ENCODE assay signal across 17 cellular contexts in genomic region chr18:34990571-34990970, GRCh38. TPM values are rescaled to one million over a fixed set of nuclear protein-coding genes. Genes with fewer than 3 reads are reported as not detected.
DNase-seq lines count a peak whose midpoint lies in the region; ATAC-seq and TF ChIP-seq lines count a peak whose summit lies in the region.
"Had no signal": no experiment of that assay in that cellular context is flagged by ENCODE, and none has a peak within 500 bp of the region (broad histone marks: within the 10 kb centered on the region; RNA-seq: fewer than 3 reads in every experiment).

No MANE protein-coding gene starts in this region.

- no peak for TF ChIP-seq POLR2A in gastrocnemius medialis (IDR thresholded peaks at IDR 0.05)
- TF ChIP-seq POLR2A in GM18505 (IDR thresholded peaks at IDR 0.05; ENCODE audit: borderline replicate concordance, extremely low read depth, insufficient read depth, insufficient read length): no peak

- no peaks in the 10 kb centered on the region for H3K9me2 ChIP-seq in GM23248 (ENCODE audit: insufficient read depth)

- H3K36me3 ChIP-seq in GM23248 (ENCODE audit: low read depth) (no peaks in the 10 kb centered on the region), gastrocnemius medialis (peaks cover 0 to 3% of the 10 kb centered on the region in 2 donors)

- H2AFZ ChIP-seq in GM23248: no peak overlapping the region
- H2AFZ ChIP-seq: parathyroid adenoma had no signal

- no peak overlapping the region for H3K9ac ChIP-seq in GM23248
- H3K9ac ChIP-seq: parathyroid adenoma had no signal

- 33 to 44% methylated on average over 4 of the region's 4 CpGs for WGBS in GM23248 (ENCODE audit: low coverage in 1 of 2, low lambda C conversion rate in 2 of 2, missing lambda C conversion rate in 2 of 2), 2 experiments

- no peak overlapping the region for H3K27ac ChIP-seq in GM23248
- peak overlapping the region; percentile 70 to 81 (median 80) for H3K27ac ChIP-seq in gastrocnemius medialis
- H3K27ac ChIP-seq: parathyroid adenoma, testis had no signal

- no peaks in the 10 kb centered on the region for H4K20me1 ChIP-seq in GM23248 (ENCODE audit: insufficient read depth)

- ATAC-seq in gastrocnemius medialis: peak; percentile 93 to 95
- no peak for ATAC-seq in GM18505 (IDR thresholded peaks at IDR 0.05; ENCODE audit: unreplicated experiment)
- ATAC-seq: activated CD4-positive, CD25-positive, alpha-beta regulatory T cell treated with anti-CD3 and anti-CD28 coated beads, Interleukin-2, amount 50 U/mL, for 24 hours had no signal

- H3K4me2 ChIP-seq in GM23248 (ENCODE audit: unreplicated experiment): no peak overlapping the region

- no peaks in the 10 kb centered on the region for H3K79me2 ChIP-seq in GM23248 (ENCODE audit: insufficient read depth)
- H3K79me2 ChIP-seq: parathyroid adenoma had no signal

- no peaks in the 10 kb centered on the region for H3F3A ChIP-seq in GM23248 (ENCODE audit: insufficient read depth)

- peak; percentile 51 for DNase-seq in GM23248
- DNase-seq in amniotic epithelial cell (ENCODE audit: low read depth): peak; percentile 69
- peak; percentile 56 for DNase-seq in fibroblast of mammary gland (ENCODE audit: low read depth)
- DNase-seq in gastrocnemius medialis: peak; percentile 59 to 76
- DNase-seq in NCI-H69 (lab: John Stamatoyannopoulos, UW): no peak
- DNase-seq in NCI-H524 treated with DMSO at 0.1 percent for 48 hours (lab: John Stamatoyannopoulos, UW): no peak
- DNase-seq in ACHN: no peak
- DNase-seq: DMS79; effector CD4-positive, alpha-beta T cell; islet precursor cell; NCI-H2081 treated with DMSO at 0.1 percent for 48 hours; NCI-H82; T-helper 2 cell; testis had no signal

- in situ Hi-C loops in GM23248 (cut with MboI): no loop called here
- in situ Hi-C loops in gastrocnemius medialis (cut with MboI; ENCODE audit: low sequenced_read_pairs in 4 of 4): no loop called here
- in situ Hi-C loops in ACHN (cut with HindIII; ENCODE audit: low pct_ligation_motif_present, low pct_unique_long_range_greater_than_20kb, low sequenced_read_pairs): no loop called here

- TF ChIP-seq CTCF in fibroblast of mammary gland (conservative IDR thresholded peaks at IDR 0.05; ENCODE audit: control insufficient read depth, insufficient read depth, low read depth, low read length): no peak
- TF ChIP-seq CTCF in gastrocnemius medialis (IDR thresholded peaks at IDR 0.05 in 4 of 5, conservative IDR thresholded peaks at IDR 0.05 in 1 of 5): no peak

- H3K4me3 ChIP-seq in GM23248 (no peak overlapping the region), fibroblast of mammary gland (ENCODE audit: control insufficient read depth, low read depth, low read length) (no peak overlapping the region), gastrocnemius medialis (no peak overlapping the region)
- H3K4me3 ChIP-seq: testis had no signal

- intact Hi-C loops in gastrocnemius medialis (cut with DNase I; ENCODE audit: low total_unique reads): loop anchor here (10.0 kb wide), 1 partner anchor 354 kb away; the partner anchor contains the start of gene ZNF24

- H3K27me3 ChIP-seq in GM23248 (replicated peaks; ENCODE audit: insufficient read depth) (peaks cover 10% of the 10 kb centered on the region; the same call in 1 of the 2 replicates), gastrocnemius medialis (no peaks in the 10 kb centered on the region)
- H3K27me3 ChIP-seq: testis had no signal

- H3K4me1 ChIP-seq in GM23248 (ENCODE audit: insufficient read depth): 0 out of 2 replicates have a peak, but pooled peaks cover 5% of the 10 kb centered on the region
- H3K4me1 ChIP-seq in gastrocnemius medialis: peaks cover 40 to 46% of the 10 kb centered on the region in 2 donors
- H3K4me1 ChIP-seq: parathyroid adenoma, testis had no signal

- H3K9me3 ChIP-seq in GM23248 (ENCODE audit: low read depth) (no peaks in the 10 kb centered on the region), gastrocnemius medialis (no peaks in the 10 kb centered on the region)
- H3K9me3 ChIP-seq: testis had no signal

RNA-seq across cellular contexts. Expression of gene MAPRE2, which starts 50.6 kb away (rescaled TPM):
- total RNA-seq in GM23248 (2014; rRNA removed; shearing (Covaris generic)): 6.1 and 11.2 TPM in 2 replicates
- polyA plus RNA-seq in GM23248 (2016; fragmentation: Nextera tagmentation; extraction: Ambion mirVana): 16.0 and 16.1 TPM in 2 replicates
- 10 to 100 TPM; 21.3 to 46.2 (median 34.4) TPM for total RNA-seq in gastrocnemius medialis

Comparison
In these comparisons a context has a peak if more than half of its experiments do, and no peak if none do; other contexts are left out.
1. DNase-seq: peak in GM23248 (single experiment), amniotic epithelial cell (single experiment), fibroblast of mammary gland (single experiment) and gastrocnemius medialis (2 of 2); none in NCI-H69 (single experiment), NCI-H524 treated with DMSO at 0.1 percent for 48 hours (single experiment) and ACHN (single experiment).